In the genomic region with DNA sequence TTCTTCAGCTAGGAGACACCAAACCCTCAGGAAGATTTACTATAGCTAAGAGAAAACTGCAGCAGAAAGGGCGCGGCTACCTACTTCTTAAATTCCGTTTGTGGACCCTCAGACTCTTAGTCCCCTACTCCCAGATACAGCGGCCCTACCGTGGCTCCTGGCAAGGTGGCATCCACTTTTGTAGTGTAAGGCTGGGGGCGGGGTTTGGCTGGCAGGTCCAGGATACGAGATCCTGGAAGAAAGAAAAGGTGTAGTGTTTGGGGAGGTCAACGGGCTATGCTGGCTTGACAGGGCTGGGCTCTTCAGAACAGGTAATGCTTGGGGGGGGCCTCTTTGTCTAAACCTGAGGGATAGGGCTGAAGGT, we compare ENCODE assay signal across 6 cellular contexts. TPM values are rescaled to one million over a fixed set of nuclear protein-coding genes. Genes with fewer than 3 reads are reported as not detected.
A peak's percentile ranks its signal among the peaks of the same experiment; 100 is the strongest.
DNase-seq lines count a peak whose midpoint lies in the region; ATAC-seq and TF ChIP-seq lines count a peak whose summit lies in the region.

No MANE protein-coding gene starts in this region.

- H3K4me3 ChIP-seq in RWPE2 (ENCODE audit: severe bottlenecking): peak overlapping the region; percentile 44

- H3K4me3 Mint-ChIP-seq in immature natural killer cell: peak overlapping the region; percentile 91 to 98 (median 97)

- no peaks in the 10 kb centered on the region for H3K9me3 ChIP-seq in RWPE2 (ENCODE audit: severe bottlenecking)

- peak overlapping the region; percentile 74 for H3K27ac ChIP-seq in RWPE2 (ENCODE audit: poor library complexity, severe bottlenecking)

- TF ChIP-seq CTCF in RWPE2 (IDR thresholded peaks at IDR 0.05; ENCODE audit: poor library complexity, severe bottlenecking): peak; percentile 19

- DNase-seq in DMS153 (lab: John Stamatoyannopoulos, UW) (peak; percentile 70), RWPE2 (ENCODE audit: low spot score) (no peak), immature natural killer cell (no peak), sciatic nerve (ENCODE audit: low spot score) (no peak)
- no peak for DNase-seq in stimulated activated CD4-positive, alpha-beta T cell treated with anti-CD3 and anti-CD28 coated beads, Interleukin-4, amount 100 ng/mL, for 4 hours

- no peaks in the 10 kb centered on the region for H3K9me3 Mint-ChIP-seq in immature natural killer cell

- no peaks in the 10 kb centered on the region for H3K27me3 ChIP-seq in RWPE2 (ENCODE audit: insufficient read depth, poor library complexity, severe bottlenecking)

- H3K4me1 ChIP-seq in RWPE2 (ENCODE audit: insufficient read depth, poor library complexity, severe bottlenecking): peaks cover 11% of the 10 kb centered on the region

- intact Hi-C loops in sciatic nerve (cut with DNase I): no loop called here

- peaks cover 0 to 4% (median 3%) of the 10 kb centered on the region in 3 donors for H3K27me3 Mint-ChIP-seq in immature natural killer cell (ENCODE audit: low read depth in 3 of 3)

- no peak for ATAC-seq in RWPE2 (ENCODE audit: low read depth)
- ATAC-seq in sciatic nerve: no peak
- no peak for ATAC-seq in HG03045 (IDR thresholded peaks at IDR 0.05; ENCODE audit: unreplicated experiment)

- H3K4me1 Mint-ChIP-seq in immature natural killer cell: peaks cover 52 to 57% of the 10 kb centered on the region in 2 donors

- H3K36me3 ChIP-seq in RWPE2 (ENCODE audit: low read depth): no peaks in the 10 kb centered on the region

- peaks cover 0 to 4% (median 0%) of the 10 kb centered on the region in 3 donors for H3K36me3 Mint-ChIP-seq in immature natural killer cell

- H3K27ac Mint-ChIP-seq in immature natural killer cell: peak overlapping the region; percentile 89 to 99 (median 97)

RNA-seq across cellular contexts. Expression of a gene that starts 0.3 kb away (rescaled TPM):
- polyA plus RNA-seq in immature natural killer cell: 10 to 100 TPM; 10.0 to 17.6 (median 15.2) TPM
- total RNA-seq in sciatic nerve: 11.8 TPM

RNA-seq across cellular contexts. Expression of a gene that starts 4.6 kb away (rescaled TPM):
- 10 to 100 TPM; 52.3 to 84.8 (median 54.6) TPM for polyA plus RNA-seq in immature natural killer cell
- 73.9 TPM for total RNA-seq in sciatic nerve

RNA-seq across cellular contexts. Expression of a gene that starts 9.5 kb away (rescaled TPM):
- 100 to 1,000 TPM; 365 to 460 (median 440) TPM for polyA plus RNA-seq in immature natural killer cell
- total RNA-seq in sciatic nerve: 72.8 TPM

RNA-seq across cellular contexts. Expression of a gene that starts 9.6 kb away (rescaled TPM):
- 10 to 100 TPM; 13.0 to 31.2 (median 19.3) TPM for polyA plus RNA-seq in immature natural killer cell
- total RNA-seq in sciatic nerve: 58.1 TPM

RNA-seq across cellular contexts. Expression of a gene that starts 18.2 kb away (rescaled TPM):
- polyA plus RNA-seq in immature natural killer cell: not detected
- total RNA-seq in sciatic nerve: 90.1 TPM
